In the genomic region with DNA sequence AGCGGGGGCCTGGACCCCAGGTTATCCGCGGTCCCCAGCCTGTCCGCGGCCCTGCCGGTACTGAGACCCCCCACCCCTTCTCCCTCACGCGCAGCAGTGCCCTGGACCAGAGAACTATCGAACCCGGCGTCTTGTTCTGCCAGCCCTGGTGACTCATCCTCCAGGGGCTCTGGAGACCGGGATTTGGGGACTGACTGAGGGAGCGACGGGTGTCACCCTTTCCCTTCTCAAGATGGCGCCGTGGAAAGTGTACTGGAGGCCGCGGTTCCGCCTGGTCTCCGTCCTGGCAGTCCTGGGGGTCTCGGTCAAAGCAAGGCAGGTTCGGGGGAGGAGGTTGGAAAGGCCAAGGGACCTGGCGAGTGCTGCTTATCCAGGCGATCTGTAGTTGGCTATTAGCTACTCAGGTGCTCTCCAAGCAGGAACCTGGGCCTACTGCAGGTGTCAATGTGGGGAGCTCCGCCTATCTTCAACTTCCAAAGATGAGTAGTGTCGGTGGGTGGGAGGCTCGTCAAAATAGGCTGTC, we compare ENCODE assay signal across 8 cellular contexts. TPM values are rescaled to one million over a fixed set of nuclear protein-coding genes. Genes with fewer than 3 reads are reported as not detected.
DNase-seq lines count a peak whose midpoint lies in the region; ATAC-seq, FAIRE-seq and TF ChIP-seq lines count a peak whose summit lies in the region.

No MANE protein-coding gene starts in this region.

- no TSS peak for BruUV-seq in K562 (replicated peaks; lab: Mats Ljungman, UMichigan)

- peaks cover 11% of the 10 kb centered on the region; the same call in 1 of the 2 replicates for H3K36me3 ChIP-seq in Karpas-422 (ENCODE audit: insufficient read depth, low read length)
- peaks cover 27% of the 10 kb centered on the region for H3K36me3 ChIP-seq in K562 (ENCODE audit: control insufficient read depth, insufficient read depth, low read length)
- peaks cover 18% of the 10 kb centered on the region for H3K36me3 ChIP-seq in iPS-18a (ENCODE audit: control insufficient read depth, low read depth, low read length)
- peaks cover 9% of the 10 kb centered on the region for H3K36me3 ChIP-seq in skeletal muscle satellite cell (ENCODE audit: insufficient read depth, low read length)

- H3K4me2 ChIP-seq in Karpas-422 (ENCODE audit: low read depth, low read length, poor library complexity, severe bottlenecking) (peak overlapping the region; percentile 85), K562 (ENCODE audit: insufficient read depth, low read length) (peak overlapping the region; percentile 99), skeletal muscle satellite cell (ENCODE audit: low read length) (peak overlapping the region; percentile 79)

- H3K9me3 ChIP-seq in Karpas-422 (ENCODE audit: low read length) (no peaks in the 10 kb centered on the region), K562 (replicated peaks; ENCODE audit: control insufficient read depth, insufficient read depth, low read depth, low read length) (no peaks in the 10 kb centered on the region), iPS-18a (ENCODE audit: control insufficient read depth, low read depth, low read length) (no peaks in the 10 kb centered on the region), skeletal muscle satellite cell (replicated peaks; ENCODE audit: low read length) (no peaks in the 10 kb centered on the region)

- 1% methylated on average over 27 of the region's 27 CpGs for WGBS in K562 (ENCODE audit: insufficient coverage, low coverage, missing lambda C conversion rate)

- TF ChIP-seq POLR2A in K562 (conservative IDR thresholded peaks at IDR 0.05), result no peak

- CTCF ChIA-PET in K562 (lab: Yijun Ruan, JAX; ENCODE audit: low intra/inter-chr PET ratio), result no interaction called here

- H3K9me2 ChIP-seq in Karpas-422 (replicated peaks; ENCODE audit: insufficient read depth, low read length), result peaks cover 8% of the 10 kb centered on the region; the same call in 1 of the 2 replicates

- peak overlapping the region; percentile 49; the same call in 1 of the 2 replicates for H2AFZ ChIP-seq in Karpas-422 (ENCODE audit: low read length)
- H2AFZ ChIP-seq in K562 (ENCODE audit: low read depth, low read length), result peak overlapping the region; percentile 89

- peak in 1 of 2 experiments; percentile 10; a peak in 2 of 4 replicates for TF ChIP-seq RAD21 in K562 (CRISPR knock-in tag; conservative IDR thresholded peaks at IDR 0.05 in 1 of 2, IDR thresholded peaks at IDR 0.05 in 1 of 2)

- peak overlapping the region; percentile 94 for H3K4me3 ChIP-seq in Karpas-422 (ENCODE audit: low read length)
- H3K4me3 ChIP-seq in K562, result peak overlapping the region; percentile 91
- peak overlapping the region; percentile 88 for H3K4me3 ChIP-seq in iPS-18a (ENCODE audit: low read length)
- peak overlapping the region; percentile 95 for H3K4me3 ChIP-seq in skeletal muscle satellite cell (ENCODE audit: low read length)

- POLR2A ChIA-PET in K562 (lab: Yijun Ruan, JAX), result interaction anchor here (0.7 to 3.6 kb wide), 10 partner anchors 11 to 218 kb away, joined by 3 to 34 read pairs (median 4); no protein-coding TSS in a partner anchor

- no peaks in the 10 kb centered on the region for H3K9me1 ChIP-seq in K562 (ENCODE audit: control insufficient read depth, insufficient read depth, low read length)

- H3K27ac ChIP-seq in Karpas-422 (ENCODE audit: low read length), result peak overlapping the region; percentile 77
- peak overlapping the region; percentile 98 for H3K27ac ChIP-seq in K562 (ENCODE audit: extremely low read depth, low read depth, low read length)
- peak overlapping the region; percentile 67 for H3K27ac ChIP-seq in iPS-18a (ENCODE audit: low read length)

- H4K20me1 ChIP-seq in Karpas-422 (ENCODE audit: insufficient read depth, low read depth, low read length) (peaks cover 23% of the 10 kb centered on the region), K562 (replicated peaks; ENCODE audit: control insufficient read depth, insufficient read depth, low read length) (peaks cover 12% of the 10 kb centered on the region; the same call in 1 of the 2 replicates)

- H3K4me1 ChIP-seq in Karpas-422 (ENCODE audit: low read length) (peaks cover 34% of the 10 kb centered on the region), K562 (replicated peaks in 1 of 2; ENCODE audit: control insufficient read depth in 2 of 2, insufficient read depth in 2 of 2, low read length in 2 of 2) (peaks cover 9 to 11% of the 10 kb centered on the region in 2 experiments; a peak in 4 of 5 replicates), iPS-18a (ENCODE audit: control insufficient read depth, low read depth, low read length) (peaks cover 18% of the 10 kb centered on the region), skeletal muscle satellite cell (ENCODE audit: control insufficient read depth, insufficient read depth, low read length) (peaks cover 19% of the 10 kb centered on the region)

- intact Hi-C loops in K562 (cut with micrococcal nuclease), result loop anchor here (1.0 to 10.0 kb wide), 5 partner anchors 45 to 377 kb away; a partner anchor contains a TSS

- FAIRE-seq in K562 (lab: Jason Lieb, UNC), result peak; percentile 81

- TF ChIP-seq EP300 in K562 (IDR thresholded peaks at IDR 0.05; ENCODE audit: low read length), result no peak

- H3K9ac ChIP-seq in Karpas-422 (ENCODE audit: low read length) (peak overlapping the region; percentile 97), K562 (ENCODE audit: insufficient read depth in 1 of 2, low read depth in 2 of 2, low read length in 2 of 2) (peak overlapping the region; percentile 91 to 99), iPS-18a (ENCODE audit: low read length) (peak overlapping the region; percentile 89), skeletal muscle satellite cell (ENCODE audit: low read depth, low read length) (peak overlapping the region; percentile 98)

- H3K79me2 ChIP-seq in Karpas-422 (ENCODE audit: low read length), result peaks cover 62% of the 10 kb centered on the region
- peaks cover 69% of the 10 kb centered on the region for H3K79me2 ChIP-seq in K562 (ENCODE audit: control insufficient read depth, insufficient read depth, low read length)

- H3K27me3 ChIP-seq in Karpas-422 (ENCODE audit: low read length), result no peaks in the 10 kb centered on the region
- no peaks in the 10 kb centered on the region for H3K27me3 ChIP-seq in K562 (ENCODE audit: control insufficient read depth in 2 of 2, insufficient read depth in 2 of 2, low read length in 2 of 2)
- H3K27me3 ChIP-seq in iPS-18a (ENCODE audit: control insufficient read depth, insufficient read depth, low read length), result no peaks in the 10 kb centered on the region
- no peaks in the 10 kb centered on the region for H3K27me3 ChIP-seq in skeletal muscle satellite cell (ENCODE audit: control insufficient read depth, insufficient read depth, low read length)

- peak; percentile 59 for DNase-seq in Caki2 (ENCODE audit: low read depth)
- peak; percentile 66 for DNase-seq in Karpas-422
- DNase-seq in T-helper 22 cell (ENCODE audit: low read depth), result peak; percentile 14
- peak in 3 of 4 experiments; percentile 66 to 78 (median 72) for DNase-seq in K562 (ENCODE audit: extremely low read depth in 1 of 4, low spot score in 3 of 4)
- no peak for DNase-seq in foreskin melanocyte

- TF ChIP-seq CTCF in K562 (IDR thresholded peaks at IDR 0.05 in 2 of 3, conservative IDR thresholded peaks at IDR 0.05 in 1 of 3; ENCODE audit: insufficient read depth in 2 of 3, low read depth in 1 of 3, low read length in 3 of 3), result no peak

- in situ Hi-C loops in Caki2 (cut with HindIII; ENCODE audit: low pct_unique_long_range_greater_than_20kb, low sequenced_read_pairs) (no loop called here), K562 (cut with MboI) (loop anchor here (5.0 kb wide), 1 partner anchor 95 kb away; a partner anchor contains a TSS)

- ATAC-seq in GM21717 (IDR thresholded peaks at IDR 0.05; ENCODE audit: unreplicated experiment) (peak; percentile 28), K562 (peak; percentile 69)

RNA-seq across cellular contexts. Expression of a gene that starts 0.7 kb away (rescaled TPM):
- 28.4 and 34.8 TPM in 2 replicates for total RNA-seq in Caki2 (2014; rRNA removed; shearing (Covaris generic); ENCODE audit: low replicate concordance)
- 45.5 and 49.2 TPM in 2 replicates for total RNA-seq in Karpas-422 (2014; rRNA removed; shearing (Covaris generic); ENCODE audit: low replicate concordance)
- 45.0 and 88.5 TPM in 2 replicates for total RNA-seq in K562 (2011; cell fraction: chromatin; rRNA removed; ENCODE audit: low replicate concordance)
- total RNA-seq in K562 (2011; cell fraction: nucleolus; rRNA removed), result 31.9 and 35.0 TPM in 2 replicates
- total RNA-seq in K562 (2011; cell fraction: nucleoplasm; rRNA removed), result 38.7 and 58.9 TPM in 2 replicates
- total RNA-seq in K562 (2014; rRNA removed), result 35.9 and 49.0 TPM in 2 replicates
- total RNA-seq in K562 (2014; rRNA removed; fragmentation: Illumina TruSeq; extraction: Trizol), result 50.5 and 56.9 TPM in 2 replicates
- total RNA-seq in K562 (2015; rRNA removed; fragmentation: Illumina TruSeq; extraction: Trizol), result 60.9 and 64.2 TPM in 2 replicates
- 50.0 and 52.7 TPM in 2 replicates for total RNA-seq in K562 (2021)
- polyA plus RNA-seq in K562 (2011; rRNA removed), result 36.7 and 47.2 TPM in 2 replicates
- polyA plus RNA-seq in K562 (2011; cell fraction: cytosol; rRNA removed), result 18.8 and 20.0 TPM in 2 replicates
- polyA plus RNA-seq in K562 (2011; cell fraction: nucleus; rRNA removed), result 15.8 and 17.9 TPM in 2 replicates
- 38.1 and 50.5 TPM in 2 replicates for polyA plus RNA-seq in K562 (2012)
- 52.5 and 58.4 TPM in 2 replicates for polyA plus RNA-seq in K562 (2014; fragmentation: Illumina TruSeq; extraction: Trizol)
- polyA plus RNA-seq in K562 (2014; fragmentation: Nextera tagmentation; extraction: Ambion mirVana), result 10 to 100 TPM; 28.3 to 31.3 TPM
- 36.8 and 42.7 TPM in 2 replicates for polyA plus RNA-seq in K562 (2014; rRNA removed)
- polyA minus RNA-seq in K562 (2011; rRNA and poly(A)+ RNA removed), result 65.6 and 73.3 TPM in 2 replicates
- polyA minus RNA-seq in K562 (2011; cell fraction: cytosol; rRNA and poly(A)+ RNA removed), result 28.4 and 37.9 TPM in 2 replicates
- polyA minus RNA-seq in K562 (2011; cell fraction: nucleus; rRNA and poly(A)+ RNA removed), result 37.8 and 56.4 TPM in 2 replicates
- total RNA-seq in skeletal muscle satellite cell (2012; rRNA removed), result 64.9 and 70.5 TPM in 2 replicates

RNA-seq across cellular contexts. Expression of a gene that starts 13.6 kb away (rescaled TPM):
- total RNA-seq in Caki2 (2014; rRNA removed; shearing (Covaris generic); ENCODE audit: low replicate concordance), result 1.6 and 1.8 TPM in 2 replicates
- 7.3 TPM in 1 of 2 replicates, not detected in the other for total RNA-seq in Karpas-422 (2014; rRNA removed; shearing (Covaris generic); ENCODE audit: low replicate concordance)
- 2.6 and 4.1 TPM in 2 replicates for total RNA-seq in K562 (2011; cell fraction: chromatin; rRNA removed; ENCODE audit: low replicate concordance)
- total RNA-seq in K562 (2011; cell fraction: nucleolus; rRNA removed), result 6.8 and 7.6 TPM in 2 replicates
- total RNA-seq in K562 (2011; cell fraction: nucleoplasm; rRNA removed), result 7.9 and 9.7 TPM in 2 replicates
- total RNA-seq in K562 (2014; rRNA removed) (2.0 and 4.0 TPM in 2 replicates), K562 (2014; rRNA removed; fragmentation: Illumina TruSeq; extraction: Trizol) (1.6 and 1.7 TPM in 2 replicates), K562 (2015; rRNA removed; fragmentation: Illumina TruSeq; extraction: Trizol) (1.5 and 1.7 TPM in 2 replicates), K562 (2021) (1.5 and 2.0 TPM in 2 replicates)
- polyA plus RNA-seq in K562 (2011; rRNA removed) (1.4 and 2.3 TPM in 2 replicates), K562 (2014; fragmentation: Illumina TruSeq; extraction: Trizol) (2.5 and 3.6 TPM in 2 replicates), K562 (2014; fragmentation: Nextera tagmentation; extraction: Ambion mirVana) (1 to 10 TPM; 1.5 to 2.0 TPM), K562 (2014; rRNA removed) (1.8 and 2.4 TPM in 2 replicates)
- polyA plus RNA-seq in K562 (2011; cell fraction: cytosol; rRNA removed), result 0.86 and 1.1 TPM in 2 replicates
- 5.7 and 7.3 TPM in 2 replicates for polyA plus RNA-seq in K562 (2011; cell fraction: nucleus; rRNA removed)
- polyA plus RNA-seq in K562 (2012), result 2.5 and 2.6 TPM in 2 replicates
- polyA minus RNA-seq in K562 (2011; rRNA and poly(A)+ RNA removed), result 2.9 and 3.0 TPM in 2 replicates
- 1.7 TPM in 1 of 2 replicates, not detected in the other for polyA minus RNA-seq in K562 (2011; cell fraction: cytosol; rRNA and poly(A)+ RNA removed)
- polyA minus RNA-seq in K562 (2011; cell fraction: nucleus; rRNA and poly(A)+ RNA removed), result 6.3 and 8.2 TPM in 2 replicates
- total RNA-seq in skeletal muscle satellite cell (2012; rRNA removed), result 0.22 TPM in 1 of 2 replicates, not detected in the other
